ENCODE assay signal across 1 cellular context in the genomic region with DNA sequence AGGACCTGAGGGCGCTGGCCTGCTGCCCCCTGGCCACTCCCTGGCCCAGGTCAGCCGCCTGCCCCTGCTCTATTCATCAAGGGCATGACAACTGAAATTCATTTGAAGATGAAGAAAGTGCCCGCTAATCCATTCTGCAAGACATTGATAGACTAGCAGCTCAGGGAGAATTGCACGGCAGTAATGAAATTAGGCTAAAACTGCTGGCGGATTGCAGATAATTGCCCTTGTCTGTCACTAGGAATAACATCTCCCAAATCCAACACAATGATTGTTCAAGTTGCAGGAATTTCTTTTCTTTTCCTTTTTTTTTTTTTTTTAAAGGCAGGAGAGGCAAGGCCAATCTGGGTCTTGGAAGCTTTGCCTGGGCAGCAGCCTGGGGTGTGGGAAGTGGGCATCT.
TF ChIP-seq lines count a peak whose summit lies in the region.

No MANE protein-coding gene starts in this region.

TF ChIP-seq in neural cell, 6 proteins besides CTCF, POLR2A, EP300 and RAD21 (continued from another document):
- TF ChIP-seq SMC3 (conservative IDR thresholded peaks at IDR 0.05; ENCODE audit: poor library complexity) (no peak), TAF1 (IDR thresholded peaks at IDR 0.05; ENCODE audit: low read depth) (no peak), EZH2 (IDR thresholded peaks at IDR 0.05; ENCODE audit: borderline replicate concordance, insufficient read depth, low read length, poor library complexity, severe bottlenecking) (no peak), MXI1 (conservative IDR thresholded peaks at IDR 0.05; ENCODE audit: poor library complexity, severe bottlenecking) (no peak)
